Comparison of ENCODE assay signal across 25 cellular contexts in the genomic region with DNA sequence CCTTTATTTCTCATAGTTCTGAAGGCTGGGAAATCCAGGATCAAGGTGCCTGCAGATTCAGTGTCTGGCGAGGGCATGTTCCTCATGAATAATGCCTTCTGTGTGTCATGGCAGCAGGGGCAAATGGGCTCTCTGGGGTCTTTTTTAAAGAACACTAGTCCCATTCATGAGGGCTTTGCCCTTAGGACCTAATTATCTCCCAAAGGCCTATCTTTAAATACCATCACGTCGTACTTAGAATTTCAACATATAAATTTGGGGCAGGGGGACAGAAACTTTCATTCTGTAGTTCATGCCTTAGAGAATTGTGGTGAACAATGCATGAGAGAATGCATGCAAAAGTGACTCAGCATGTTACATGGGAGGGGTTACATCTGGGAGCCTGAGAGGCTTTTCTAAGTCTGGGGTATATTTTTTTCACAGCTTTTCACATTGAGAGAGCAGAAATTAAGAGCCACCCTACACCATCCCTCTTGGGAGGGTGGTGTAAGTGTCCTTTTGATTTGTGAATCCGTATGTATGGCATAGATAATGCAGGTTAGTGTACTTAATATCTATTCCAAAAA.
A peak's percentile ranks its signal among the peaks of the same experiment; 100 is the strongest.
DNase-seq lines count a peak whose midpoint lies in the region; ATAC-seq and TF ChIP-seq lines count a peak whose summit lies in the region.
"Had no signal": no experiment of that assay in that cellular context is flagged by ENCODE, and none has a peak within 500 bp of the region (broad histone marks: within the 10 kb centered on the region; RNA-seq: fewer than 3 reads in every experiment).

No MANE protein-coding gene starts in this region.

- H3K27me3 Mint-ChIP-seq in activated CD4-positive, alpha-beta T cell treated with anti-CD3 and anti-CD28 coated beads for 36 hours = peaks cover 14% of the 10 kb centered on the region
- peaks cover 38% of the 10 kb centered on the region for H3K27me3 Mint-ChIP-seq in Caco-2 (ENCODE audit: insufficient read depth, unreplicated experiment)

- H3K4me3 ChIP-seq in HUES48 (ENCODE audit: low read depth, low read length) (no peak overlapping the region), coronary artery (no peak overlapping the region), mesodermal cell (ENCODE audit: extremely low read depth, insufficient read depth, low read length, poor library complexity, severe bottlenecking) (no peak overlapping the region), Caco-2 (ENCODE audit: low read depth, low read length) (no peak overlapping the region)
- H3K4me3 ChIP-seq: A549; BLaER1 treated with 17β-estradiol and CSF1 and Interleukin-3, amounts not matched to agents 10 nM and 100 nM; dorsolateral prefrontal cortex; gastrocnemius medialis; transverse colon had no signal

- H3K36me3 ChIP-seq in HUES48 (ENCODE audit: control insufficient read depth, insufficient read depth, low read length) (no peaks in the 10 kb centered on the region), mesodermal cell (ENCODE audit: control insufficient read depth, insufficient read depth, low read length) (no peaks in the 10 kb centered on the region), Caco-2 (ENCODE audit: control insufficient read depth, insufficient read depth, low read length) (no peaks in the 10 kb centered on the region)
- H3K36me3 ChIP-seq: BLaER1 treated with 17β-estradiol and CSF1 and Interleukin-3, amounts not matched to agents 10 nM and 100 nM; gastrocnemius medialis; transverse colon had no signal

- H3K27ac ChIP-seq in HUES48 (ENCODE audit: low read depth, low read length) (peak overlapping the region; percentile 6), coronary artery (peak overlapping the region; percentile 47 to 65), mesodermal cell (ENCODE audit: low read depth, low read length, severe bottlenecking) (peak overlapping the region; percentile 84)
- H3K27ac ChIP-seq: A549; BLaER1 treated with 17β-estradiol and CSF1 and Interleukin-3, amounts not matched to agents 10 nM and 100 nM; epithelial cell of prostate; gastrocnemius medialis; transverse colon had no signal

- intact Hi-C loops in activated CD4-positive, alpha-beta T cell treated with anti-CD3 and anti-CD28 coated beads for 36 hours (cut with DNase I, micrococcal nuclease) = no loop called here
- intact Hi-C loops in Caco-2 (cut with micrococcal nuclease; ENCODE audit: unreplicated experiment) = no loop called here

- peak; percentile 20 for DNase-seq in AG08395 (ENCODE audit: low spot score)
- no peak for DNase-seq in coronary artery (ENCODE audit: low spot score)
- DNase-seq in activated CD4-positive, alpha-beta T cell treated with anti-CD3 and anti-CD28 coated beads for 36 hours = no peak
- no peak for DNase-seq in SW480 (ENCODE audit: low spot score)
- DNase-seq in Caco-2 = no peak
- DNase-seq: activated CD4-positive, alpha-beta memory T cell treated with anti-CD3 and anti-CD28 coated beads, Interleukin-2, amount 10 ng/mL, durations not matched to agents 7 days and 5 days; activated gamma-delta T cell; activated T-cell treated with anti-CD3 and anti-CD28 coated beads for 4 hours; caudate nucleus; dorsolateral prefrontal cortex; gastrocnemius medialis; HCEC 1CT; NCI-H2081 treated with DMSO at 0.1 percent for 48 hours; RPMI8226; stimulated activated CD4-positive, alpha-beta T cell treated with anti-CD3 and anti-CD28 coated beads, Interleukin-4, amount 100 ng/mL, for 24 hours; stimulated activated naive CD8-positive, alpha-beta T cell treated with anti-CD3 and anti-CD28 coated beads, Interleukin-15, Interleukin-2, amounts not matched to agents 100 U/mL and 50 U/mL, for 24 hours; T-helper 9 cell; transverse colon had no signal

- H3K27me3 ChIP-seq in HUES48 (ENCODE audit: control insufficient read depth, insufficient read depth, low read length) (no peaks in the 10 kb centered on the region), Caco-2 (replicated peaks; ENCODE audit: control insufficient read depth, insufficient read depth, low read length) (no peaks in the 10 kb centered on the region; the same call in 1 of the 2 replicates)
- H3K27me3 ChIP-seq: BLaER1 treated with 17β-estradiol and CSF1 and Interleukin-3, amounts not matched to agents 10 nM and 100 nM; dorsolateral prefrontal cortex; gastrocnemius medialis; transverse colon had no signal

- H3K36me3 Mint-ChIP-seq in activated CD4-positive, alpha-beta T cell treated with anti-CD3 and anti-CD28 coated beads for 36 hours (ENCODE audit: low read depth) = no peaks in the 10 kb centered on the region
- no peaks in the 10 kb centered on the region for H3K36me3 Mint-ChIP-seq in Caco-2 (ENCODE audit: insufficient read depth, unreplicated experiment)

- H3K4me3 Mint-ChIP-seq in activated CD4-positive, alpha-beta T cell treated with anti-CD3 and anti-CD28 coated beads for 36 hours = no peak overlapping the region
- no peak overlapping the region for H3K4me3 Mint-ChIP-seq in Caco-2 (ENCODE audit: unreplicated experiment)
- H3K4me3 Mint-ChIP-seq: activated CD4-positive, alpha-beta memory T cell treated with anti-CD3 and anti-CD28 coated beads, Interleukin-2, amount 10 ng/mL, durations not matched to agents 7 days and 5 days had no signal

- H3K4me1 ChIP-seq in HUES48 (ENCODE audit: control insufficient read depth, insufficient read depth, low read length) = peaks cover 3% of the 10 kb centered on the region; the same call in 1 of the 2 replicates
- peaks cover 14% of the 10 kb centered on the region for H3K4me1 ChIP-seq in mesodermal cell (ENCODE audit: control insufficient read depth, insufficient read depth, low read length, poor library complexity, severe bottlenecking)
- no peaks in the 10 kb centered on the region for H3K4me1 ChIP-seq in Caco-2
- H3K4me1 ChIP-seq: A549; BLaER1 treated with 17β-estradiol and CSF1 and Interleukin-3, amounts not matched to agents 10 nM and 100 nM had no signal

- POLR2A ChIA-PET in activated CD4-positive, alpha-beta T cell treated with anti-CD3 and anti-CD28 coated beads for 36 hours (lab: Charles Lee) = no interaction called here
- POLR2A ChIA-PET in Caco-2 (lab: Charles Lee) = no interaction called here

- no peaks in the 10 kb centered on the region for H3K9me3 ChIP-seq in HUES48 (ENCODE audit: control insufficient read depth, insufficient read depth, low read length)
- H3K9me3 ChIP-seq in mesodermal cell (ENCODE audit: control insufficient read depth, low read length) = no peaks in the 10 kb centered on the region
- no peaks in the 10 kb centered on the region for H3K9me3 ChIP-seq in Caco-2
- H3K9me3 ChIP-seq: A549; BLaER1 treated with 17β-estradiol and CSF1 and Interleukin-3, amounts not matched to agents 10 nM and 100 nM; gastrocnemius medialis; transverse colon had no signal

- H3K9ac ChIP-seq in HUES48 (ENCODE audit: low read depth, low read length) = no peak overlapping the region
- H3K9ac ChIP-seq: BLaER1 treated with 17β-estradiol and CSF1 and Interleukin-3, amounts not matched to agents 10 nM and 100 nM had no signal

- no peaks in the 10 kb centered on the region for H3K4me1 Mint-ChIP-seq in activated CD4-positive, alpha-beta T cell treated with anti-CD3 and anti-CD28 coated beads for 36 hours
- H3K4me1 Mint-ChIP-seq in Caco-2 (ENCODE audit: low read depth, unreplicated experiment) = no peaks in the 10 kb centered on the region
- H3K4me1 Mint-ChIP-seq: activated CD4-positive, alpha-beta memory T cell treated with anti-CD3 and anti-CD28 coated beads, Interleukin-2, amount 10 ng/mL, durations not matched to agents 7 days and 5 days had no signal

- BruUV-seq in Caco-2 (replicated peaks; lab: Mats Ljungman, UMichigan) = no TSS peak

- no peak for ATAC-seq in activated CD4-positive, alpha-beta T cell treated with anti-CD3 and anti-CD28 coated beads for 36 hours
- ATAC-seq in HG02571 (IDR thresholded peaks at IDR 0.05; ENCODE audit: unreplicated experiment) = no peak
- ATAC-seq: A549; gastrocnemius medialis; SK-N-SH treated with all-trans-retinoic acid at 6 μM for 48 hours; stimulated activated naive CD8-positive, alpha-beta T cell treated with anti-CD3 and anti-CD28 coated beads, Interleukin-15, Interleukin-2, amounts not matched to agents 100 U/mL and 50 U/mL, for 24 hours had no signal

- WGBS in mesodermal cell (ENCODE audit: insufficient coverage in 2 of 2), 2 experiments = 71 to 100% methylated on average over 1 of the region's 4 CpGs

- no peak overlapping the region for H3K27ac Mint-ChIP-seq in activated CD4-positive, alpha-beta T cell treated with anti-CD3 and anti-CD28 coated beads for 36 hours
- H3K27ac Mint-ChIP-seq in Caco-2 (ENCODE audit: unreplicated experiment) = no peak overlapping the region
- H3K27ac Mint-ChIP-seq: activated CD4-positive, alpha-beta memory T cell treated with anti-CD3 and anti-CD28 coated beads, Interleukin-2, amount 10 ng/mL, durations not matched to agents 7 days and 5 days had no signal

- CTCF ChIA-PET in activated CD4-positive, alpha-beta T cell treated with anti-CD3 and anti-CD28 coated beads for 36 hours (lab: Charles Lee) = no interaction called here
- CTCF ChIA-PET in Caco-2 (lab: Charles Lee) = no interaction called here

- no peaks in the 10 kb centered on the region for H3K9me3 Mint-ChIP-seq in activated CD4-positive, alpha-beta T cell treated with anti-CD3 and anti-CD28 coated beads for 36 hours (ENCODE audit: low read depth)
- no peaks in the 10 kb centered on the region for H3K9me3 Mint-ChIP-seq in Caco-2 (ENCODE audit: unreplicated experiment)
- H3K9me3 Mint-ChIP-seq: activated CD4-positive, alpha-beta memory T cell treated with anti-CD3 and anti-CD28 coated beads, Interleukin-2, amount 10 ng/mL, durations not matched to agents 7 days and 5 days had no signal

- no peak for TF ChIP-seq CTCF in coronary artery (IDR thresholded peaks at IDR 0.05)
- no peak for TF ChIP-seq CTCF in Caco-2 (IDR thresholded peaks at IDR 0.05; ENCODE audit: insufficient read depth in 1 of 2, low read depth in 1 of 2, low read length in 1 of 2, severe bottlenecking in 1 of 2, unreplicated experiment in 1 of 2)

Comparison
In these comparisons a context has a peak if more than half of its experiments do, and no peak if none do; other contexts are left out.
1. H3K27ac ChIP-seq: peak in every context shown above with its lines; median percentile 84 in mesodermal cell; 56 in coronary artery; 6 in HUES48.